In genomic region chr5:119070578-119070827, GRCh38 we compare ENCODE assay signal across 8 cellular contexts. TPM values are rescaled to one million over a fixed set of nuclear protein-coding genes. Genes with fewer than 3 reads are reported as not detected.
DNase-seq lines count a peak whose midpoint lies in the region; ATAC-seq and TF ChIP-seq lines count a peak whose summit lies in the region.

No MANE protein-coding gene starts in this region.

- 0 to 1% methylated on average over 9 of the region's 9 CpGs for WGBS in upper lobe of left lung, 2 donors

- H3K4me3 ChIP-seq in upper lobe of left lung, result peak overlapping the region; percentile 38 to 82 (median 68)

- peak in 1 of 4 donors; percentile 29 for TF ChIP-seq EP300 in upper lobe of left lung (IDR thresholded peaks at IDR 0.05)

- H3K36me3 Mint-ChIP-seq in mesothelial cell of epicardium, result no peaks in the 10 kb centered on the region

- ATAC-seq in HG02885 (IDR thresholded peaks at IDR 0.05; ENCODE audit: poor library complexity, unreplicated experiment) (peak; percentile 52), upper lobe of left lung (ENCODE audit: low FRiP score in 2 of 2) (peak; percentile 83 to 92)

- H3K27me3 ChIP-seq in upper lobe of left lung, result no peaks in the 10 kb centered on the region

- H3K27me3 Mint-ChIP-seq in mesothelial cell of epicardium (ENCODE audit: low read depth), result no peaks in the 10 kb centered on the region

- H3K27ac Mint-ChIP-seq in mesothelial cell of epicardium, result peak overlapping the region; percentile 98

- H3K4me1 ChIP-seq in upper lobe of left lung, result peaks cover 16 to 38% (median 33%) of the 10 kb centered on the region in 4 donors

- peaks cover 29% of the 10 kb centered on the region for H3K4me1 Mint-ChIP-seq in mesothelial cell of epicardium

- H3K4me3 Mint-ChIP-seq in mesothelial cell of epicardium, result peak overlapping the region; percentile 96

- H3K27ac ChIP-seq in cingulate gyrus (ENCODE audit: low read depth, low read length), result peak overlapping the region; percentile 94
- H3K27ac ChIP-seq in upper lobe of left lung, result peak overlapping the region; percentile 94 to 99 (median 98)

- DNase-seq in stimulated activated naive CD4-positive, alpha-beta T cell treated with Interleukin-2 at 50 U/mL for 16 hours (lab: John Stamatoyannopoulos, UW), result peak; percentile 88
- DNase-seq in stimulated activated naive CD4-positive, alpha-beta T cell (lab: John Stamatoyannopoulos, UW), result no peak
- DNase-seq in NCI-H82 (lab: John Stamatoyannopoulos, UW), result peak; percentile 94
- no peak for DNase-seq in mesothelial cell of epicardium (ENCODE audit: low spot score in 2 of 2, unreplicated experiment in 2 of 2)
- DNase-seq in upper lobe of left lung, result peak in 1 of 2 donors; percentile 92
- no peak for DNase-seq in AG08395 (ENCODE audit: low spot score)

- H3K9me3 Mint-ChIP-seq in mesothelial cell of epicardium, result no peaks in the 10 kb centered on the region

- no peaks in the 10 kb centered on the region for H3K36me3 ChIP-seq in upper lobe of left lung

- TF ChIP-seq CTCF in mesothelial cell of epicardium (IDR thresholded peaks at IDR 0.05; ENCODE audit: unreplicated experiment), result no peak
- TF ChIP-seq CTCF in upper lobe of left lung (IDR thresholded peaks at IDR 0.05), result no peak

- no peak for TF ChIP-seq POLR2A in upper lobe of left lung (IDR thresholded peaks at IDR 0.05)

- H3K9me3 ChIP-seq in upper lobe of left lung, result no peaks in the 10 kb centered on the region

RNA-seq across cellular contexts. Expression of gene DMXL1, which starts 0.4 kb away (rescaled TPM):
- total RNA-seq in mesothelial cell of epicardium (68.6 to 75.2 TPM (median 74.9 TPM) in 3 replicates), upper lobe of left lung (100 to 1,000 TPM in 1 of 6 donors, 10 to 100 TPM in 5; 37.7 to 102 (median 52.9) TPM)

Comparison
In these comparisons a context has a peak if more than half of its experiments do, and no peak if none do; other contexts are left out.
1. DNase-seq: peak in stimulated activated naive CD4-positive, alpha-beta T cell treated with Interleukin-2 at 50 U/mL for 16 hours (single experiment) and NCI-H82 (single experiment); none in stimulated activated naive CD4-positive, alpha-beta T cell (0 of 6), mesothelial cell of epicardium (0 of 2) and AG08395 (single experiment).